ENCODE assay signal across 7 cellular contexts in genomic region chr3:114454592-114455251, GRCh38.
A peak's percentile ranks its signal among the peaks of the same experiment; 100 is the strongest.
DNase-seq lines count a peak whose midpoint lies in the region; ATAC-seq lines count a peak whose summit lies in the region.

No MANE protein-coding gene starts in this region.

- peak; percentile 18 for ATAC-seq in HG03342 (IDR thresholded peaks at IDR 0.05; ENCODE audit: unreplicated experiment)
- peak; percentile 47 for ATAC-seq in Right ventricle myocardium superior (ENCODE audit: poor library complexity)
- no peak for ATAC-seq in GM19455 (IDR thresholded peaks at IDR 0.05; ENCODE audit: unreplicated experiment)

- intact Hi-C loops in Right ventricle myocardium superior (cut with DNase I), result no loop called here

- peak; percentile 35 for DNase-seq in OCI-M1 (lab: John Stamatoyannopoulos, UW)
- DNase-seq in Right ventricle myocardium superior, result no peak
- DNase-seq in retina, result peak; percentile 88
- no peak for DNase-seq in effector CD8-positive, alpha-beta T cell (lab: John Stamatoyannopoulos, UW)
- no peak for DNase-seq in RPMI8226

Comparison
In these comparisons a context has a peak if more than half of its experiments do, and no peak if none do; other contexts are left out.
1. DNase-seq: peak in OCI-M1 (single experiment) and retina (single experiment); none in Right ventricle myocardium superior (single experiment), effector CD8-positive, alpha-beta T cell (single experiment) and RPMI8226 (single experiment).